15 cellular contexts compared by ENCODE assay signal in genomic region chr4:72383439-72383838, GRCh38.
"Had no signal": no experiment of that assay in that cellular context is flagged by ENCODE, and none has a peak within 500 bp of the region (broad histone marks: within the 10 kb centered on the region; RNA-seq: fewer than 3 reads in every experiment).

No MANE protein-coding gene starts in this region.

- H3K4me3 Mint-ChIP-seq: endodermal cell had no signal

- H3K27ac Mint-ChIP-seq: endodermal cell, progenitor cell of endocrine pancreas had no signal

- H3K27me3 Mint-ChIP-seq: progenitor cell of endocrine pancreas had no signal

- H3K9me3 Mint-ChIP-seq: endodermal cell had no signal

- ATAC-seq: gastroesophageal sphincter; heart left ventricle; left ventricle myocardium superior; stimulated activated naive CD8-positive, alpha-beta T cell treated with anti-CD3 and anti-CD28 coated beads, Interleukin-15, Interleukin-2, amounts not matched to agents 100 U/mL and 50 U/mL, for 24 hours had no signal

- DNase-seq: activated CD4-positive, CD25-positive, alpha-beta regulatory T cell treated with anti-CD3 and anti-CD28 coated beads, Interleukin-2, amount 50 U/mL, for 72 hours; activated CD8-positive, alpha-beta memory T cell treated with anti-CD3 and anti-CD28 coated beads for 24 hours; activated CD8-positive, alpha-beta memory T cell treated with anti-CD3 and anti-CD28 coated beads, Interleukin-2, amount 50 U/mL, for 48 hours; activated effector memory CD4-positive, alpha-beta T cell treated with Interleukin-2 at 50 U/mL for 16 hours; activated naive CD4-positive, alpha-beta T cell treated with anti-CD3 and anti-CD28 coated beads, Interleukin-2, amount 50 U/mL, for 16 hours; activated T-cell treated with anti-CD3 and anti-CD28 coated beads, Interleukin-2, amount 50 U/mL, for 48 hours; endodermal cell; heart left ventricle; left ventricle myocardium superior; stimulated activated naive CD8-positive, alpha-beta T cell treated with anti-CD3 and anti-CD28 coated beads, Interleukin-15, Interleukin-2, amounts not matched to agents 100 U/mL and 50 U/mL, for 24 hours; T1000; transverse colon; uterus had no signal
